Comparison of ENCODE assay signal across 17 cellular contexts in the genomic region with DNA sequence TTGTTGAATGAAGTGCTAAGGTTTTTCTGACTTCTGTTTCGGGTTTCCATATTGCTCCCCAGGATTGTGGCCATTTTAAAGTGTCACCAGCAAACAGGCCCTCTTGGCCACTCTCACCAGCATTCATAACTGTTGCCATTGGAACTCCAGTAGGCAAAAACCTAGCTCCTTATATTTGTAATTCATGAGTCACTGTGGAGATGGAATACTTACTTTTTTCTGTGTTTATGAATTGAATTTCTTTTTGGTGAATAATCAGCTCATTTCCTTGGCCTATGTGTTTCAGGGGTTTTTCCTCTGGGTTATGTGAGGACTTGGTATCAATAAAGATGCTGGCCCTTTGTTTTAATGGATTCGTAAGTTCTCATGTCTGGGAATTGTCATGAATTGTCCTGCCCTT.
DNase-seq lines count a peak whose midpoint lies in the region; ATAC-seq and TF ChIP-seq lines count a peak whose summit lies in the region.
"Had no signal": no experiment of that assay in that cellular context is flagged by ENCODE, and none has a peak within 500 bp of the region (broad histone marks: within the 10 kb centered on the region; RNA-seq: fewer than 3 reads in every experiment).

No MANE protein-coding gene starts in this region.

- WGBS in gastroesophageal sphincter (ENCODE audit: low coverage in 1 of 2), 2 donors = 66 to 79% methylated on average over 2 of the region's 2 CpGs

- ATAC-seq in gastroesophageal sphincter = no peak
- no peak for ATAC-seq in HG03097 (IDR thresholded peaks at IDR 0.05; ENCODE audit: low FRiP score, unreplicated experiment)
- ATAC-seq: activated CD8-positive, alpha-beta T cell treated with anti-CD3 and anti-CD28 coated beads for 36 hours; activated T-cell treated with anti-CD3 and anti-CD28 coated beads, Interleukin-2, amount 50 U/mL, for 72 hours; HCT116 had no signal

- no peak for TF ChIP-seq POLR2A in gastroesophageal sphincter (IDR thresholded peaks at IDR 0.05)

- H3K36me3 ChIP-seq in SJSA1 = no peaks in the 10 kb centered on the region
- no peaks in the 10 kb centered on the region for H3K36me3 ChIP-seq in gastroesophageal sphincter
- H3K36me3 ChIP-seq: colonic mucosa, thyroid gland had no signal

- DNase-seq in GM04503 (ENCODE audit: low read depth) = peak; percentile 70
- DNase-seq in SJSA1 (ENCODE audit: low read depth in 1 of 2, low spot score in 2 of 2) = peak in 1 of 2 experiments; percentile 74
- DNase-seq in fibroblast of gingiva (ENCODE audit: low read depth) = peak; percentile 63
- peak; percentile 69 for DNase-seq in stromal cell of bone marrow (ENCODE audit: low read depth)
- no peak for DNase-seq in middle frontal gyrus (ENCODE audit: extremely low spot score, low spot score)
- DNase-seq: activated CD8-positive, alpha-beta T cell treated with anti-CD3 and anti-CD28 coated beads for 36 hours; activated T-cell treated with anti-CD3 and anti-CD28 coated beads, Interleukin-2, amount 50 U/mL, for 72 hours; colonic mucosa; erythroblast; NCI-H1436 treated with DMSO at 0.1 percent for 48 hours; NCI-H510A; stimulated activated CD4-positive, alpha-beta T cell treated with anti-CD3 and anti-CD28 coated beads, Interleukin-4, amount 100 ng/mL, for 1 hour; stimulated activated CD8-positive, alpha-beta memory T cell treated with anti-CD3 and anti-CD28 coated beads, Interleukin-4, amount 100 ng/mL, for 48 hours; thyroid gland had no signal

- peak overlapping the region; percentile 71 for H3K27ac ChIP-seq in SJSA1
- no peak overlapping the region for H3K27ac ChIP-seq in gastroesophageal sphincter
- H3K27ac ChIP-seq: colonic mucosa, thyroid gland had no signal

- no peak overlapping the region for H3K4me3 ChIP-seq in SJSA1
- H3K4me3 ChIP-seq in gastroesophageal sphincter = no peak overlapping the region
- H3K4me3 ChIP-seq: colonic mucosa, thyroid gland had no signal

- TF ChIP-seq CTCF in gastroesophageal sphincter (IDR thresholded peaks at IDR 0.05) = no peak

- TF ChIP-seq EP300 in gastroesophageal sphincter (IDR thresholded peaks at IDR 0.05) = no peak

- H3K27me3 ChIP-seq in SJSA1 (replicated peaks) = no peaks in the 10 kb centered on the region
- H3K27me3 ChIP-seq in gastroesophageal sphincter = no peaks in the 10 kb centered on the region
- H3K27me3 ChIP-seq: colonic mucosa, thyroid gland had no signal

- H3K9me3 ChIP-seq in SJSA1 (replicated peaks) = no peaks in the 10 kb centered on the region
- H3K9me3 ChIP-seq in gastroesophageal sphincter = no peaks in the 10 kb centered on the region
- H3K9me3 ChIP-seq: colonic mucosa, thyroid gland had no signal

- peaks cover 43% of the 10 kb centered on the region for H3K4me1 ChIP-seq in SJSA1 (replicated peaks)
- peaks cover 0 to 24% (median 4%) of the 10 kb centered on the region in 3 donors for H3K4me1 ChIP-seq in gastroesophageal sphincter
- H3K4me1 ChIP-seq: colonic mucosa had no signal
